ENCODE assay signal across 15 cellular contexts in the genomic region with DNA sequence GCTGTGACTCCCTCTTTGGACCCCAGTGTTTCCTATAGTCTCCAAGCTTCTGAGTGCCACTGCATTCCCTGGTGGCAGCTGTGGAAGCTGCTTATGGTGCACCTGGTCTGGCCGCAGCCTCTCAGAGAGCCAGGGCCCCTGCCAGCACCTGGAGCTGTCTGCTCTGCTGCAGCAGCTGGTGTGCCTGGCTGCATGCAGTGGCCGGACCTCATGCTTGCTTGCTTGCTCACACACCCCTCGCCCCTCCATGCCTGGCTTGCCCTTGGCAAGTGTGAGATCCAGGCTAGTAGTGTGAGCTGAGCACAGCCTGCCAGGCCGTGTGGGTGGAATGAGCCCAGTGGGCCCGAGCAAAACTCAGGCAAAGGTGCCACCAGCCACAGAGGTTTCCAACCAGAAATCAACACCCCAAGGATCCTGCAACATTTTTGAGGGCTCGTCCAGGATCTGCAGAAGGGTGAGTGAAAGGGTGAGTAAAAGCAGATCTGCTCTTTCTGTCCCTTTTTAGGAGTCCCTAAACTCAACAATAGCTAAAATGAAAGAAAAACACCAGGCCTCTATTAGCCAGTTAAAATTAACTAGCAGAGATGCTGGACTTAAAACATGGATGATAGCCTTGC. TPM values are rescaled to one million over a fixed set of nuclear protein-coding genes. Genes with fewer than 3 reads are reported as not detected.
DNase-seq lines count a peak whose midpoint lies in the region; ATAC-seq and TF ChIP-seq lines count a peak whose summit lies in the region.
"Had no signal": no experiment of that assay in that cellular context is flagged by ENCODE, and none has a peak within 500 bp of the region (broad histone marks: within the 10 kb centered on the region; RNA-seq: fewer than 3 reads in every experiment).

No MANE protein-coding gene starts in this region.

- no peak overlapping the region for H3K27ac Mint-ChIP-seq in neural progenitor cell
- H3K27ac Mint-ChIP-seq: HFFc6 had no signal

- H3K9me3 Mint-ChIP-seq in neural progenitor cell: peaks cover 44% of the 10 kb centered on the region

- 0 out of 22 replicates have a peak, but pooled peaks cover 0 to 3% (median 0%) of the 10 kb centered on the region in 11 experiments for H3K27me3 ChIP-seq in BLaER1 treated with 17β-estradiol and CSF1 and Interleukin-3, amounts not matched to agents 10 nM and 100 nM
- H3K27me3 ChIP-seq in lower lobe of right lung (ENCODE audit: low read depth) (no peaks in the 10 kb centered on the region), neural progenitor cell (no peaks in the 10 kb centered on the region)
- H3K27me3 ChIP-seq: SJSA1 had no signal

- H3K79me2 ChIP-seq in neural progenitor cell (ENCODE audit: low read depth): no peaks in the 10 kb centered on the region

- no peak overlapping the region for H3K9ac ChIP-seq in BLaER1 treated with 17β-estradiol and CSF1 and Interleukin-3, amounts not matched to agents 10 nM and 100 nM
- no peak overlapping the region for H3K9ac ChIP-seq in neural progenitor cell
- H3K9ac ChIP-seq: KMS-11 had no signal

- peaks cover 0 to 8% (median 0%) of the 10 kb centered on the region in 11 experiments; a peak in 1 of 22 replicates for H3K36me3 ChIP-seq in BLaER1 treated with 17β-estradiol and CSF1 and Interleukin-3, amounts not matched to agents 10 nM and 100 nM
- H3K36me3 ChIP-seq in lower lobe of right lung: no peaks in the 10 kb centered on the region
- H3K36me3 ChIP-seq in neural progenitor cell: no peaks in the 10 kb centered on the region
- H3K36me3 ChIP-seq: SJSA1 had no signal

- DNase-seq in ACHN (peak; percentile 19), OCI-M1 (lab: John Stamatoyannopoulos, UW) (peak; percentile 0), lower lobe of right lung (peak; percentile 28), RPMI8226 (no peak), neural progenitor cell (ENCODE audit: low spot score) (no peak), pons (ENCODE audit: low spot score) (no peak)
- DNase-seq: HFFc6, NCI-H1417, NCI-H187 treated with DMSO at 0.1 percent for 48 hours, NCI-H2227 treated with DMSO at 0.1 percent for 48 hours, NCI-H524 treated with DMSO at 0.1 percent for 48 hours had no signal

- no peak overlapping the region for H3K4me2 ChIP-seq in BLaER1 treated with 17β-estradiol and CSF1 and Interleukin-3, amounts not matched to agents 10 nM and 100 nM
- no peak overlapping the region for H3K4me2 ChIP-seq in neural progenitor cell
- H3K4me2 ChIP-seq: KMS-11 had no signal

- peaks cover 81 to 97% (median 88%) of the 10 kb centered on the region in 11 experiments for H3K9me3 ChIP-seq in BLaER1 treated with 17β-estradiol and CSF1 and Interleukin-3, amounts not matched to agents 10 nM and 100 nM (replicated peaks in 1 of 11)
- H3K9me3 ChIP-seq in lower lobe of right lung (peaks cover 56% of the 10 kb centered on the region), neural progenitor cell (ENCODE audit: low read depth) (no peaks in the 10 kb centered on the region)

- no peaks in the 10 kb centered on the region for H3K4me1 Mint-ChIP-seq in neural progenitor cell

- H3K4me3 Mint-ChIP-seq in neural progenitor cell: no peak overlapping the region
- H3K4me3 Mint-ChIP-seq: HFFc6 had no signal

- H3K27me3 Mint-ChIP-seq in neural progenitor cell (ENCODE audit: insufficient read depth, low read depth): peaks cover 2% of the 10 kb centered on the region

- no peaks in the 10 kb centered on the region for H3K4me1 ChIP-seq in BLaER1 treated with 17β-estradiol and CSF1 and Interleukin-3, amounts not matched to agents 10 nM and 100 nM
- H3K4me1 ChIP-seq in lower lobe of right lung: no peaks in the 10 kb centered on the region
- H3K4me1 ChIP-seq in neural progenitor cell: no peaks in the 10 kb centered on the region
- H3K4me1 ChIP-seq: SJSA1 had no signal

- H4K20me1 ChIP-seq in BLaER1 treated with 17β-estradiol and CSF1 and Interleukin-3, amounts not matched to agents 10 nM and 100 nM: no peaks in the 10 kb centered on the region
- H4K20me1 ChIP-seq in neural progenitor cell (ENCODE audit: low read depth): no peaks in the 10 kb centered on the region

- H3K4me3 ChIP-seq in BLaER1 treated with 17β-estradiol and CSF1 and Interleukin-3, amounts not matched to agents 10 nM and 100 nM: peak overlapping the region in 8 of 10 experiments; percentile 6 to 39 (median 30); a peak in 8 of 20 replicates
- H3K4me3 ChIP-seq in lower lobe of right lung (no peak overlapping the region), neural progenitor cell (no peak overlapping the region)
- H3K4me3 ChIP-seq: SJSA1 had no signal

- H2AFZ ChIP-seq in neural progenitor cell (replicated peaks): no peak overlapping the region

- intact Hi-C loops in lower lobe of right lung (cut with DNase I): no loop called here

- no peaks in the 10 kb centered on the region for H3K36me3 Mint-ChIP-seq in neural progenitor cell

- H3F3A ChIP-seq in neural progenitor cell (ENCODE audit: low read depth): no peaks in the 10 kb centered on the region

- ATAC-seq in lower lobe of right lung: no peak

- H3K27ac ChIP-seq in BLaER1 treated with 17β-estradiol and CSF1 and Interleukin-3, amounts not matched to agents 10 nM and 100 nM: no peak overlapping the region
- H3K27ac ChIP-seq in lower lobe of right lung: no peak overlapping the region
- no peak overlapping the region for H3K27ac ChIP-seq in neural progenitor cell
- H3K27ac ChIP-seq: KMS-11, SJSA1 had no signal

- no peak for TF ChIP-seq CTCF in lower lobe of right lung (IDR thresholded peaks at IDR 0.05)
- no peak for TF ChIP-seq CTCF in neural progenitor cell (IDR thresholded peaks at IDR 0.05)

- in situ Hi-C loops in ACHN (cut with HindIII; ENCODE audit: low pct_ligation_motif_present, low pct_unique_long_range_greater_than_20kb, low sequenced_read_pairs): no loop called here

RNA-seq across cellular contexts. Expression of a gene that starts 7.6 kb away (rescaled TPM):
- total RNA-seq in lower lobe of right lung: 61.9 TPM
- 5.6 and 21.0 TPM in 2 replicates for total RNA-seq in neural progenitor cell (ENCODE audit: low replicate concordance)

RNA-seq across cellular contexts. Expression of a gene that starts 46.0 kb away (rescaled TPM):
- total RNA-seq in lower lobe of right lung: not detected
- total RNA-seq in neural progenitor cell (ENCODE audit: low replicate concordance): not detected in 2 replicates
- total RNA-seq: HFFc6, HT-29, SJSA1 had no signal

Comparison
In these comparisons a context has a peak if more than half of its experiments do, and no peak if none do; other contexts are left out.
1. DNase-seq: peak in ACHN (single experiment), OCI-M1 (single experiment) and lower lobe of right lung (single experiment); none in RPMI8226 (single experiment), neural progenitor cell (single experiment) and pons (single experiment).
2. H3K4me3 ChIP-seq: peak in BLaER1 treated with 17β-estradiol and CSF1 and Interleukin-3, amounts not matched to agents 10 nM and 100 nM (8 of 10); none in lower lobe of right lung (single experiment) and neural progenitor cell (single experiment).